Comparison of ENCODE assay signal across 1 cellular context in the genomic region with DNA sequence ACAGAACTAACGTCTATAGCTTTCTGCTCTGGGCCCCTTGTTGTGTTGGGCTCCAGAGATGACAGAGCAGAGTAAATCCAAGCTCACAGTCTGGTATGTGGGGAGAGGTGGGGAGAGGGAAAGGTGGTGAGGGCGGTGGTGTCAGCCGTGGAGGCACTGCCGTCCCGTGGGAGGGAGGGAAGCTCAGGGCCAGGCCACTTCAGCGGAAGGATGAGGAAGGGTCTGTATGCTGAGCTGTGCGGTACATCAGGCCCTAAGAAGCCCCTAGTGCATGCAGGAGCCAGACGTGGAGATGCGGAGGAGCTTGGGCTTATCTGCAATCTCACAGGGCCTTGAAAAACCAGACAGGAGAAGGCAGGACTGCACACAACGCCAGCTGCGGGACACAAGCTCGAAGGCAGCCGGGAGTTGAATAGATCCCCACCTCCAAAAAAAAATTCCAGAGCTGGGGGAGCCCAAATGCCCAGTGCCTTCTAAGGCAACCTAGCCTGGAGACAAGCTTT.
TF ChIP-seq lines count a peak whose summit lies in the region.

No MANE protein-coding gene starts in this region.

TF ChIP-seq in SK-N-SH treated with all-trans-retinoic acid at 6 μM for 48 hours, 23 proteins besides CTCF, POLR2A, EP300 and RAD21 (continued from another document):
- TF ChIP-seq PPARA (CRISPR knock-in tag; IDR thresholded peaks at IDR 0.05; ENCODE audit: borderline replicate concordance) (no peak), ZFP3 (CRISPR knock-in tag; IDR thresholded peaks at IDR 0.05) (no peak), ZC3H10 (CRISPR knock-in tag; IDR thresholded peaks at IDR 0.05) (no peak)
TF ChIP-seq in SK-N-SH treated with all-trans-retinoic acid at 6 μM for 48 hours: peak in this region for 0.
